ENCODE assay signal across 8 cellular contexts in the genomic region with DNA sequence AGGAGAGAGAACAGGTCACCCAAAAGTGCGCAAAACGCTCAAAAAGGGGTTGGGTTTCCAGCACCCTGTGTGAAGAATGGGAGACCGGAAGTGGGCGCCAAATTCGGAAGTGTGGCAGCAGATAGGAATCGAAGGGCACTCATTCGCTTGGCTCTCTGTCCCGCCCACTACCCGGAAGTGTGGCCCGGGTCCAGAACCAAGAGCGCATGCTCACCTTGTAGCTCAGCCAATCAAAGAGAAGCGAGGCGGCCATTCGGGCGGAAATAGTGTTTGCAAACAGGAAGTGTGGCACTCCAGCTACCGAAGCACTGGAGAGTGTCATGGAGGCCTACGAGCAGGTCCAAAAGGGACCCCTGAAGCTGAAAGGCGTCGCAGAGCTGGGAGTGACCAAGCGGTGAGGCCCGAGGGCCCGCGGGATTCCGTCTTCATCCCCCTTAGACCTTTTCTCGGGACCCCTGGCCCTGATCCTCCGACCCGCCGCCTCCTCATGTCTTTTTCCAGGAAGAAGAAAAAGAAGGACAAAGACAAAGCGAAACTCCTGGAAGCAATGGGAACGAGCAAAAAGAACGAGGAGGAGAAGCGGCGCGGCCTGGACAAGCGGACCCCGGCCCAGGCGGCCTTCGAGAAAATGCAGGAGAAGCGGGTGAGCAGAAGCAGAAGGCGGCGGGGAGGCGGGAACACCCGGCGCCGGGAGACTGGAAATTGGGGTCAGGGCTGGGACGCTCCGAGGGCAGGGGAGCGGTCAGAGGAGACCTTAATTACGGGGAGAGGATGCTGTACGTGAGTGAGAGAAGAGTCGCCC. TPM values are rescaled to one million over a fixed set of nuclear protein-coding genes. Genes with fewer than 3 reads are reported as not detected.
DNase-seq lines count a peak whose midpoint lies in the region; ATAC-seq and TF ChIP-seq lines count a peak whose summit lies in the region.

A gene (plus strand): TSS at position 288 of the 802 bp plus-strand sequence. CDS start 33 bp downstream, at position 321.

- peak within 1 kb of the TSS; percentile 98 for H3K4me3 Mint-ChIP-seq in T-helper 2 cell treated with Interferon-gamma antibody and Interleukin-4, amounts not matched to agents 5 μg/mL and 100 μg/mL, for 36 hours

- H3K4me1 Mint-ChIP-seq in T-helper 2 cell treated with Interferon-gamma antibody and Interleukin-4, amounts not matched to agents 5 μg/mL and 100 μg/mL, for 36 hours (ENCODE audit: low read depth) = peaks cover 16% of the 10 kb centered on the region

- TF ChIP-seq CTCF in ascending aorta (IDR thresholded peaks at IDR 0.05) (peak; percentile 9 to 37 (median 24)), uterus (IDR thresholded peaks at IDR 0.05) (peak in 3 of 4 experiments; percentile 29 to 42 (median 37))

- H3K27ac ChIP-seq in ascending aorta = peak within 1 kb of the TSS; percentile 77 to 85
- H3K27ac ChIP-seq in right cardiac atrium (ENCODE audit: low read length) = peak within 1 kb of the TSS; percentile 84
- peak within 1 kb of the TSS; percentile 49 to 79 for H3K27ac ChIP-seq in uterus

- TF ChIP-seq POLR2A in uterus (IDR thresholded peaks at IDR 0.05) = peak; percentile 56 to 59

- no peaks in the 10 kb centered on the region for H3K27me3 Mint-ChIP-seq in T-helper 2 cell treated with Interferon-gamma antibody and Interleukin-4, amounts not matched to agents 5 μg/mL and 100 μg/mL, for 36 hours (ENCODE audit: low read depth)

- no peaks in the 10 kb centered on the region for H3K9me3 ChIP-seq in ascending aorta
- no peaks in the 10 kb centered on the region for H3K9me3 ChIP-seq in right cardiac atrium (ENCODE audit: control insufficient read depth, low read length)
- H3K9me3 ChIP-seq in uterus = no peaks in the 10 kb centered on the region

- no peaks in the 10 kb centered on the region for H3K9me3 Mint-ChIP-seq in T-helper 2 cell treated with Interferon-gamma antibody and Interleukin-4, amounts not matched to agents 5 μg/mL and 100 μg/mL, for 36 hours

- peak within 1 kb of the TSS; percentile 95 for H3K27ac Mint-ChIP-seq in T-helper 2 cell treated with Interferon-gamma antibody and Interleukin-4, amounts not matched to agents 5 μg/mL and 100 μg/mL, for 36 hours

- ATAC-seq in GM18502 (IDR thresholded peaks at IDR 0.05; ENCODE audit: poor library complexity, unreplicated experiment) (peak; percentile 80), HG02970 (IDR thresholded peaks at IDR 0.05; ENCODE audit: low FRiP score, unreplicated experiment) (peak; percentile 90), right cardiac atrium (peak; percentile 98)

- H3K27me3 ChIP-seq in ascending aorta (no peaks in the 10 kb centered on the region), right cardiac atrium (ENCODE audit: control insufficient read depth, insufficient read depth) (no peaks in the 10 kb centered on the region), uterus (no peaks in the 10 kb centered on the region)

- peaks cover 14 to 21% of the 10 kb centered on the region in 2 donors for H3K36me3 ChIP-seq in ascending aorta
- no peaks in the 10 kb centered on the region for H3K36me3 ChIP-seq in uterus

- H3K4me1 ChIP-seq in ascending aorta = peaks cover 3 to 17% of the 10 kb centered on the region in 2 donors
- no peaks in the 10 kb centered on the region for H3K4me1 ChIP-seq in right cardiac atrium (ENCODE audit: control insufficient read depth, insufficient read depth, low read length)
- H3K4me1 ChIP-seq in uterus = peaks cover 4 to 11% of the 10 kb centered on the region in 2 donors

- under 1% methylated on average over 51 of the region's 51 CpGs for WGBS in right cardiac atrium

- DNase-seq in NCI-H1930 (lab: John Stamatoyannopoulos, UW) (peak; percentile 89 to 94), ascending aorta (ENCODE audit: low spot score in 2 of 2) (peak; percentile 98 to 100), right cardiac atrium (peak; percentile 99), pulmonary artery endothelial cell (ENCODE audit: low read depth, low spot score) (peak; percentile 95), uterus (peak; percentile 99 to 100)
- peak; percentile 100 for DNase-seq in T-helper 2 cell treated with Interferon-gamma antibody and Interleukin-4, amounts not matched to agents 5 μg/mL and 100 μg/mL, for 36 hours (ENCODE audit: low spot score)

- H3K4me3 ChIP-seq in ascending aorta (peak within 1 kb of the TSS; percentile 87 to 95), right cardiac atrium (ENCODE audit: low read length) (peak within 1 kb of the TSS; percentile 99), uterus (peak within 1 kb of the TSS; percentile 50 to 71)

- intact Hi-C loops in ascending aorta (cut with DNase I) = loop anchor here (1.0 to 10.0 kb wide), 3 partner anchors 12 to 351 kb away; a partner anchor contains a TSS
- intact Hi-C loops in right cardiac atrium (cut with DNase I) = loop anchor here in 1 of 4 donors (5.0 to 10.0 kb wide), 2 partner anchors 71 to 558 kb away; a partner anchor contains a TSS
- intact Hi-C loops in uterus (cut with DNase I; ENCODE audit: low total_unique reads) = loop anchor here (5.0 kb wide), 1 partner anchor 143 kb away; no protein-coding TSS in a partner anchor

- peaks cover 32% of the 10 kb centered on the region for H3K36me3 Mint-ChIP-seq in T-helper 2 cell treated with Interferon-gamma antibody and Interleukin-4, amounts not matched to agents 5 μg/mL and 100 μg/mL, for 36 hours (ENCODE audit: low read depth)

RNA-seq across cellular contexts. Expression of the gene that starts here (rescaled TPM):
- total RNA-seq in ascending aorta (74.4 TPM), right cardiac atrium (10 to 100 TPM; 37.5 to 42.5 (median 40.1) TPM), pulmonary artery endothelial cell (109 and 114 TPM in 2 replicates), uterus (100 to 1,000 TPM in 1 of 4 donors, 10 to 100 TPM in 3; 17.6 to 106 (median 31.0) TPM)
- 49.3 TPM for polyA plus RNA-seq in right cardiac atrium

Comparison
In these comparisons a context has a peak if more than half of its experiments do, and no peak if none do; other contexts are left out.
1. Peak in every context shown above with its lines: DNase-seq, ATAC-seq, H3K4me3 ChIP-seq and H3K27ac ChIP-seq.